ENCODE assay signal across 8 cellular contexts in genomic region chr14:104688755-104689619, GRCh38. TPM values are rescaled to one million over a fixed set of nuclear protein-coding genes. Genes with fewer than 3 reads are reported as not detected.
A peak's percentile ranks its signal among the peaks of the same experiment; 100 is the strongest.
DNase-seq lines count a peak whose midpoint lies in the region; ATAC-seq and TF ChIP-seq lines count a peak whose summit lies in the region.

Gene INF2 (plus strand): TSS chr14:104689618. CDS start chr14:104701366, 11,748 bp downstream.

- peak; percentile 63 for ATAC-seq in DND-41 (ENCODE audit: insufficient read depth, low read depth)
- peak; percentile 34 for ATAC-seq in HG03039 (IDR thresholded peaks at IDR 0.05; ENCODE audit: unreplicated experiment)

- H3K36me3 ChIP-seq in DND-41 (ENCODE audit: insufficient read depth, low read length), result peaks cover 18% of the 10 kb centered on the region
- no peaks in the 10 kb centered on the region for H3K36me3 ChIP-seq in vagina

- H3K9me3 ChIP-seq in DND-41 (ENCODE audit: insufficient read depth, low read length, severe bottlenecking), result no peaks in the 10 kb centered on the region
- H3K9me3 ChIP-seq in vagina, result no peaks in the 10 kb centered on the region

- H3K4me1 ChIP-seq in DND-41 (ENCODE audit: insufficient read depth, low read length) (peaks cover 57% of the 10 kb centered on the region), vagina (peaks cover 69% of the 10 kb centered on the region)

- H3K79me2 ChIP-seq in DND-41 (ENCODE audit: insufficient read depth, low read length), result peaks cover 45% of the 10 kb centered on the region

- TF ChIP-seq POLR2A in vagina (IDR thresholded peaks at IDR 0.05), result no peak

- H3K27ac ChIP-seq in DND-41 (ENCODE audit: low read length) (peak within 1 kb of the TSS; percentile 79), vagina (peak within 1 kb of the TSS; percentile 91)

- H3K27me3 Mint-ChIP-seq in activated naive CD8-positive, alpha-beta T cell, result no peaks in the 10 kb centered on the region
- H3K27me3 Mint-ChIP-seq in glutamatergic neuron (ENCODE audit: unreplicated experiment), result no peaks in the 10 kb centered on the region

- peak within 1 kb of the TSS; percentile 82 for H3K4me3 Mint-ChIP-seq in activated naive CD8-positive, alpha-beta T cell
- H3K4me3 Mint-ChIP-seq in glutamatergic neuron (ENCODE audit: unreplicated experiment), result no peak within 1 kb of the TSS

- intact Hi-C loops in vagina (cut with DNase I), result no loop called here

- peak; percentile 55 for DNase-seq in DND-41
- DNase-seq in RPMI8226, result peak; percentile 69
- DNase-seq in glutamatergic neuron, result peak; percentile 37
- peak in 36 of 56 donors; percentile 26 to 81 (median 51) for DNase-seq in nucleus accumbens (lab: John Stamatoyannopoulos, UW)
- no peak for DNase-seq in vagina (ENCODE audit: extremely low spot score in 2 of 2)
- DNase-seq in NCI-H526 treated with DMSO at 0.1 percent for 48 hours (lab: John Stamatoyannopoulos, UW), result no peak

- H3K4me3 ChIP-seq in DND-41 (ENCODE audit: low read depth in 1 of 2, low read length in 2 of 2) (peak within 1 kb of the TSS; percentile 95 to 98), vagina (peak within 1 kb of the TSS; percentile 89 to 94)

- H3K4me1 Mint-ChIP-seq in activated naive CD8-positive, alpha-beta T cell (ENCODE audit: low read depth), result peaks cover 47% of the 10 kb centered on the region
- no peaks in the 10 kb centered on the region for H3K4me1 Mint-ChIP-seq in glutamatergic neuron (ENCODE audit: low read depth, unreplicated experiment)

- H4K20me1 ChIP-seq in DND-41 (ENCODE audit: insufficient read depth, low read length), result peaks cover 38% of the 10 kb centered on the region

- no peaks in the 10 kb centered on the region for H3K9me3 Mint-ChIP-seq in activated naive CD8-positive, alpha-beta T cell (ENCODE audit: low read depth)
- H3K9me3 Mint-ChIP-seq in glutamatergic neuron (ENCODE audit: unreplicated experiment), result peaks cover 1% of the 10 kb centered on the region

- H3K9ac ChIP-seq in DND-41 (ENCODE audit: low read depth, low read length), result peak within 1 kb of the TSS; percentile 96

- no peaks in the 10 kb centered on the region for H3K36me3 Mint-ChIP-seq in activated naive CD8-positive, alpha-beta T cell
- H3K36me3 Mint-ChIP-seq in glutamatergic neuron (ENCODE audit: unreplicated experiment), result no peaks in the 10 kb centered on the region

- H2AFZ ChIP-seq in DND-41 (ENCODE audit: low read depth, low read length), result peak within 1 kb of the TSS; percentile 80

- no peak within 1 kb of the TSS for H3K27ac Mint-ChIP-seq in activated naive CD8-positive, alpha-beta T cell
- no peak within 1 kb of the TSS for H3K27ac Mint-ChIP-seq in glutamatergic neuron (ENCODE audit: unreplicated experiment)

- H3K27me3 ChIP-seq in DND-41 (ENCODE audit: insufficient read depth, low read length, poor library complexity) (no peaks in the 10 kb centered on the region), vagina (no peaks in the 10 kb centered on the region)

- no peak for TF ChIP-seq CTCF in DND-41 (IDR thresholded peaks at IDR 0.05; ENCODE audit: borderline replicate concordance, extremely low read depth, low read length, poor library complexity, severe bottlenecking)
- TF ChIP-seq CTCF in glutamatergic neuron (IDR thresholded peaks at IDR 0.05; ENCODE audit: partially characterized antibody, unreplicated experiment), result no peak
- no peak for TF ChIP-seq CTCF in vagina (IDR thresholded peaks at IDR 0.05)

- peak within 1 kb of the TSS; percentile 91 for H3K4me2 ChIP-seq in DND-41 (ENCODE audit: insufficient read depth, low read length)

RNA-seq across cellular contexts. Expression of gene INF2, which starts in this region (rescaled TPM):
- total RNA-seq in glutamatergic neuron (ENCODE audit: unreplicated experiment) (11.8 TPM), vagina (49.1 TPM)

Comparison
In these comparisons a context has a peak if more than half of its experiments do, and no peak if none do; other contexts are left out.
1. DNase-seq: peak in DND-41 (single experiment), RPMI8226 (single experiment), glutamatergic neuron (single experiment) and nucleus accumbens (36 of 56); none in vagina (0 of 2) and NCI-H526 treated with DMSO at 0.1 percent for 48 hours (single experiment).